In genomic region chr11:130313383-130314183, GRCh38 we compare ENCODE assay signal across 8 cellular contexts. TPM values are rescaled to one million over a fixed set of nuclear protein-coding genes. Genes with fewer than 3 reads are reported as not detected.
A peak's percentile ranks its signal among the peaks of the same experiment; 100 is the strongest.
DNase-seq lines count a peak whose midpoint lies in the region; ATAC-seq and TF ChIP-seq lines count a peak whose summit lies in the region.

No MANE protein-coding gene starts in this region.

- no peaks in the 10 kb centered on the region for H3K27me3 ChIP-seq in AG04450 (ENCODE audit: control insufficient read depth, insufficient read depth, low read length)
- H3K27me3 ChIP-seq in iPS DF 6.9 (ENCODE audit: control insufficient read depth, insufficient read depth, low read length) = no peaks in the 10 kb centered on the region

- DNase-seq in AG04450 (ENCODE audit: low read depth, low spot score) = no peak
- no peak for DNase-seq in activated CD8-positive, alpha-beta T cell treated with anti-CD3 and anti-CD28 coated beads for 36 hours
- DNase-seq in iPS DF 6.9 (ENCODE audit: low read depth, low spot score) = no peak
- DNase-seq in NCI-H1436 (lab: John Stamatoyannopoulos, UW) = no peak

- H3K4me3 ChIP-seq in AG04450 (ENCODE audit: low read depth, low read length) (peak overlapping the region; percentile 82), iPS DF 6.9 (ENCODE audit: low read length) (peak overlapping the region; percentile 97), skin epidermis (peak overlapping the region; percentile 74 to 98 (median 81))

- H3K36me3 Mint-ChIP-seq in activated CD8-positive, alpha-beta T cell treated with anti-CD3 and anti-CD28 coated beads for 36 hours (ENCODE audit: low read depth) = peaks cover 18% of the 10 kb centered on the region

- POLR2A ChIA-PET in AG04450 (lab: Yijun Ruan, JAX) = no interaction called here
- POLR2A ChIA-PET in activated CD8-positive, alpha-beta T cell treated with anti-CD3 and anti-CD28 coated beads for 36 hours (lab: Charles Lee) = interaction anchor here (0.7 kb wide), 2 partner anchors 11 to 96 kb away, joined by 3 read pairs; no protein-coding TSS in a partner anchor

- peak; percentile 19 for ATAC-seq in GM21786 (IDR thresholded peaks at IDR 0.05; ENCODE audit: unreplicated experiment)
- ATAC-seq in activated CD8-positive, alpha-beta T cell treated with anti-CD3 and anti-CD28 coated beads for 36 hours = no peak
- no peak for ATAC-seq in HG02981 (IDR thresholded peaks at IDR 0.05; ENCODE audit: unreplicated experiment)
- no peak for ATAC-seq in HG03196 (IDR thresholded peaks at IDR 0.05; ENCODE audit: unreplicated experiment)

- H3K4me1 ChIP-seq in iPS DF 6.9 (ENCODE audit: control insufficient read depth, insufficient read depth, low read length) = peaks cover 1% of the 10 kb centered on the region; the same call in 1 of the 2 replicates

- H3K27ac ChIP-seq in AG04450 (ENCODE audit: low read depth, low read length) (no peak overlapping the region), iPS DF 6.9 (ENCODE audit: low read length) (no peak overlapping the region), skin epidermis (peak overlapping the region; percentile 81 to 98 (median 96))

- intact Hi-C loops in activated CD8-positive, alpha-beta T cell treated with anti-CD3 and anti-CD28 coated beads for 36 hours (cut with micrococcal nuclease) = no loop called here

- peak overlapping the region; percentile 98 for H3K27ac Mint-ChIP-seq in activated CD8-positive, alpha-beta T cell treated with anti-CD3 and anti-CD28 coated beads for 36 hours

- no peaks in the 10 kb centered on the region for H3K27me3 Mint-ChIP-seq in activated CD8-positive, alpha-beta T cell treated with anti-CD3 and anti-CD28 coated beads for 36 hours

- no peaks in the 10 kb centered on the region for H3K9me3 Mint-ChIP-seq in activated CD8-positive, alpha-beta T cell treated with anti-CD3 and anti-CD28 coated beads for 36 hours

- H3K4me1 Mint-ChIP-seq in activated CD8-positive, alpha-beta T cell treated with anti-CD3 and anti-CD28 coated beads for 36 hours (ENCODE audit: low read depth) = peaks cover 41% of the 10 kb centered on the region

- peak overlapping the region; percentile 97 for H3K4me3 Mint-ChIP-seq in activated CD8-positive, alpha-beta T cell treated with anti-CD3 and anti-CD28 coated beads for 36 hours

- CTCF ChIA-PET in AG04450 (lab: Charles Lee) = no interaction called here
- CTCF ChIA-PET in activated CD8-positive, alpha-beta T cell treated with anti-CD3 and anti-CD28 coated beads for 36 hours (lab: Charles Lee) = no interaction called here

- H3K36me3 ChIP-seq in iPS DF 6.9 (ENCODE audit: control insufficient read depth, insufficient read depth, low read length) = no peaks in the 10 kb centered on the region

- TF ChIP-seq CTCF in AG04450 (IDR thresholded peaks at IDR 0.05; ENCODE audit: low read depth, low read length) = no peak
- no peak for TF ChIP-seq CTCF in activated CD8-positive, alpha-beta T cell treated with anti-CD3 and anti-CD28 coated beads for 36 hours (IDR thresholded peaks at IDR 0.05)

- peaks cover 4% of the 10 kb centered on the region; the same call in 1 of the 2 replicates for H3K9me3 ChIP-seq in AG04450 (ENCODE audit: control insufficient read depth, insufficient read depth, low read length)
- no peaks in the 10 kb centered on the region for H3K9me3 ChIP-seq in iPS DF 6.9 (ENCODE audit: control insufficient read depth, insufficient read depth, low read length)

- WGBS in iPS DF 6.9 (ENCODE audit: insufficient coverage, insufficient read length) = no CpG with 5 or more reads among the region's 21 CpGs

RNA-seq across cellular contexts. Expression of gene ZBTB44, which starts 1.1 kb away (rescaled TPM):
- 17.7 and 18.7 TPM in 2 replicates for polyA plus RNA-seq in AG04450 (2011; rRNA removed)
- polyA minus RNA-seq in AG04450 (2011; rRNA and poly(A)+ RNA removed) = 49.7 and 61.3 TPM in 2 replicates
- 10 to 100 TPM; 43.0 to 43.7 TPM for total RNA-seq in activated CD8-positive, alpha-beta T cell treated with anti-CD3 and anti-CD28 coated beads for 36 hours

Comparison
In these comparisons a context has a peak if more than half of its experiments do, and no peak if none do; other contexts are left out.
1. H3K27ac ChIP-seq: peak in skin epidermis (21 of 21); none in AG04450 (single experiment) and iPS DF 6.9 (single experiment).
2. Peak in every context shown above with its lines, with median percentiles within 50 percentile points of each other: H3K4me3 ChIP-seq.